In the genomic region with DNA sequence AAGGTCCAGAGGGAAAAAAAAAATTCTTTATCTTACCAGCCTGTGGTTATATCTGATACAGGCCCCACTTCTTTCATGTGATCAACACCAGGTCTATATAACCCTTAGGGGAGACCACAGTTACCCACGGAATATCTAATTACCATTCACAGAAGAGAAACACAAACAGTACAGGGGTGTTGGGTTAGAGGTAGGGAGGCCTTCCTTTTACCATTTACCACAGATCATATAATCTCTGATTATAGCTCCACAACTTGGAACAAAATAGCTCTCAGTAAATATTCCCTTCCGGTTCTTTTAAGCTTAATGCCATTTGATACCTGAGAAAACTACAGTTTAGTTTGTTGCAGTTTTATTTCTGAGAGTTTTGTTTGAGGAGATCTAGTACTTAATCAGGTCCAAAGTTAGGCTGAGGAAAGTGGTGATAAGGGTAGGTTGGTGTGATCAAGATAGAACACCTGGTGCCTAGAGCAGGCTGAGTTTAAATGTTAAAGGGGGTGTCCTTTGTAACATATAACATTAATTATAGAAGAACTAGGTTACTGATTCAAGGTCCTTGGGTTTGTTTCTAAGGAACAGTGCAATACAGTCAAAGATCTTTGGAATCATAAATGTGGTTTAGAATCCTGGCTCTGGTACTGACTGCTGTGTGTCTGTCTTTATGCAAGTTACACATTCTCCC, we compare ENCODE assay signal across 10 cellular contexts. TPM values are rescaled to one million over a fixed set of nuclear protein-coding genes. Genes with fewer than 3 reads are reported as not detected.
DNase-seq lines count a peak whose midpoint lies in the region; ATAC-seq, FAIRE-seq and TF ChIP-seq lines count a peak whose summit lies in the region.
"Had no signal": no experiment of that assay in that cellular context is flagged by ENCODE, and none has a peak within 500 bp of the region (broad histone marks: within the 10 kb centered on the region; RNA-seq: fewer than 3 reads in every experiment).

No MANE protein-coding gene starts in this region.

- FAIRE-seq in A549 (lab: Jason Lieb, UNC) = no peak
- FAIRE-seq: G401.6 had no signal

- H3K9me3 ChIP-seq in A549 (no peaks in the 10 kb centered on the region), ovary (no peaks in the 10 kb centered on the region)

- 92% methylated on average over 2 of the region's 2 CpGs for WGBS in A549 (ENCODE audit: missing lambda C conversion rate)
- WGBS in ovary, 3 donors = 59 to 73% (median 60%) methylated on average over 2 of the region's 2 CpGs

- TF ChIP-seq RAD21 in A549 (conservative IDR thresholded peaks at IDR 0.05 in 1 of 2, IDR thresholded peaks at IDR 0.05 in 1 of 2) = no peak

- TF ChIP-seq CTCF in A549 (IDR thresholded peaks at IDR 0.05) (no peak), HL-60 (IDR thresholded peaks at IDR 0.05; ENCODE audit: insufficient read depth, low read length) (no peak), HFFc6 (IDR thresholded peaks at IDR 0.05) (no peak), ovary (IDR thresholded peaks at IDR 0.05) (no peak)

- CTCF ChIA-PET in A549 (lab: Yijun Ruan, JAX) = interaction anchor here (1.0 kb wide), 1 partner anchor 44 kb away, joined by 3 read pairs; no protein-coding TSS in a partner anchor

- peak overlapping the region; percentile 59 for H3K4me3 Mint-ChIP-seq in activated T-helper 1 cell treated with anti-CD3 and anti-CD28 coated beads, Interleukin-12 subunit alpha, Interleukin-12 subunit beta, Interleukin-2, Interleukin-4 antibody, amounts not matched to agents 30 ng/mL and 10 ng/mL and 1 ng/mL, durations not matched to agents 14 hours and 24 hours and 36 hours
- H3K4me3 Mint-ChIP-seq in memory B cell = peak overlapping the region; percentile 70
- H3K4me3 Mint-ChIP-seq in HFFc6 = no peak overlapping the region

- H3K4me3 ChIP-seq in A549 (no peak overlapping the region), HL-60 (replicated peaks; ENCODE audit: insufficient read depth, low read length) (no peak overlapping the region), ovary (no peak overlapping the region)

- peak overlapping the region; percentile 62; the same call in 2 of the 3 replicates for H3K4me2 ChIP-seq in A549

- H3K4me1 ChIP-seq in A549 = peaks cover 21% of the 10 kb centered on the region
- no peaks in the 10 kb centered on the region for H3K4me1 ChIP-seq in ovary (ENCODE audit: insufficient read depth)

- DNase-seq in A549 (ENCODE audit: low read depth in 1 of 2, low spot score in 1 of 2) (no peak), HL-60 (ENCODE audit: low read depth in 1 of 2, low spot score in 1 of 2) (no peak), memory B cell (ENCODE audit: low spot score in 2 of 2) (no peak), HFFc6 (no peak), ovary (no peak)
- DNase-seq in activated T-helper 1 cell treated with anti-CD3 and anti-CD28 coated beads, Interleukin-12 subunit alpha, Interleukin-12 subunit beta, Interleukin-2, Interleukin-4 antibody, amounts not matched to agents 30 ng/mL and 10 ng/mL and 1 ng/mL, durations not matched to agents 14 hours and 24 hours and 36 hours (ENCODE audit: low spot score) = no peak
- DNase-seq in activated CD8-positive, alpha-beta memory T cell treated with anti-CD3 and anti-CD28 coated beads, Interleukin-2, amount 50 U/mL, for 4 hours = no peak
- DNase-seq: activated CD4-positive, alpha-beta T cell treated with anti-CD3 and anti-CD28 coated beads for 48 hours had no signal

- TF ChIP-seq EP300 in A549 (IDR thresholded peaks at IDR 0.05) (no peak), ovary (IDR thresholded peaks at IDR 0.05) (no peak)

- H3K27me3 ChIP-seq in HL-60 (ENCODE audit: insufficient read depth, poor library complexity, severe bottlenecking) (no peaks in the 10 kb centered on the region), ovary (no peaks in the 10 kb centered on the region)

- H3K27ac ChIP-seq in A549 (peak overlapping the region; percentile 67 to 68; a peak in 4 of 6 replicates), HL-60 (replicated peaks) (peak overlapping the region; percentile 69), ovary (peak overlapping the region in 1 of 2 donors; percentile 40)

- no peaks in the 10 kb centered on the region for H3K27me3 Mint-ChIP-seq in activated T-helper 1 cell treated with anti-CD3 and anti-CD28 coated beads, Interleukin-12 subunit alpha, Interleukin-12 subunit beta, Interleukin-2, Interleukin-4 antibody, amounts not matched to agents 30 ng/mL and 10 ng/mL and 1 ng/mL, durations not matched to agents 14 hours and 24 hours and 36 hours (ENCODE audit: insufficient read depth)
- H3K27me3 Mint-ChIP-seq in memory B cell (no peaks in the 10 kb centered on the region), HFFc6 (ENCODE audit: insufficient read depth) (no peaks in the 10 kb centered on the region; the same call in 1 of the 2 replicates)

- H3K9me3 Mint-ChIP-seq in activated T-helper 1 cell treated with anti-CD3 and anti-CD28 coated beads, Interleukin-12 subunit alpha, Interleukin-12 subunit beta, Interleukin-2, Interleukin-4 antibody, amounts not matched to agents 30 ng/mL and 10 ng/mL and 1 ng/mL, durations not matched to agents 14 hours and 24 hours and 36 hours = no peaks in the 10 kb centered on the region
- H3K9me3 Mint-ChIP-seq in memory B cell (no peaks in the 10 kb centered on the region), HFFc6 (no peaks in the 10 kb centered on the region)

- H3K27ac Mint-ChIP-seq in activated T-helper 1 cell treated with anti-CD3 and anti-CD28 coated beads, Interleukin-12 subunit alpha, Interleukin-12 subunit beta, Interleukin-2, Interleukin-4 antibody, amounts not matched to agents 30 ng/mL and 10 ng/mL and 1 ng/mL, durations not matched to agents 14 hours and 24 hours and 36 hours = peak overlapping the region; percentile 82
- H3K27ac Mint-ChIP-seq in memory B cell (peak overlapping the region; percentile 93), HFFc6 (no peak overlapping the region)

- intact Hi-C loops in activated T-helper 1 cell treated with anti-CD3 and anti-CD28 coated beads, Interleukin-12 subunit alpha, Interleukin-12 subunit beta, Interleukin-2, Interleukin-4 antibody, amounts not matched to agents 30 ng/mL and 10 ng/mL and 1 ng/mL, durations not matched to agents 14 hours and 24 hours and 36 hours (cut with micrococcal nuclease) = loop anchor here (5.0 kb wide), 1 partner anchor 346 kb away; no protein-coding TSS in a partner anchor
- intact Hi-C loops in ovary (cut with DNase I) = no loop called here

- no peaks in the 10 kb centered on the region for H3K36me3 ChIP-seq in ovary

- H3K4me1 Mint-ChIP-seq in activated T-helper 1 cell treated with anti-CD3 and anti-CD28 coated beads, Interleukin-12 subunit alpha, Interleukin-12 subunit beta, Interleukin-2, Interleukin-4 antibody, amounts not matched to agents 30 ng/mL and 10 ng/mL and 1 ng/mL, durations not matched to agents 14 hours and 24 hours and 36 hours (ENCODE audit: low read depth) = peaks cover 56% of the 10 kb centered on the region
- H3K4me1 Mint-ChIP-seq in memory B cell (peaks cover 40% of the 10 kb centered on the region), HFFc6 (ENCODE audit: low read depth) (peaks cover 16% of the 10 kb centered on the region; the same call in 1 of the 2 replicates)

- POLR2A ChIA-PET in A549 (lab: Yijun Ruan, JAX) = no interaction called here

- TF ChIP-seq POLR2A in A549 (IDR thresholded peaks at IDR 0.05; ENCODE audit: low read length) (no peak), ovary (IDR thresholded peaks at IDR 0.05) (no peak)

- H3K36me3 Mint-ChIP-seq in activated T-helper 1 cell treated with anti-CD3 and anti-CD28 coated beads, Interleukin-12 subunit alpha, Interleukin-12 subunit beta, Interleukin-2, Interleukin-4 antibody, amounts not matched to agents 30 ng/mL and 10 ng/mL and 1 ng/mL, durations not matched to agents 14 hours and 24 hours and 36 hours (ENCODE audit: low read depth) = peaks cover 7% of the 10 kb centered on the region
- H3K36me3 Mint-ChIP-seq in memory B cell (peaks cover 2% of the 10 kb centered on the region), HFFc6 (ENCODE audit: low read depth) (no peaks in the 10 kb centered on the region)

- ATAC-seq in A549 (no peak), memory B cell (ENCODE audit: low read depth) (peak; percentile 27), HG03432 (IDR thresholded peaks at IDR 0.05; ENCODE audit: unreplicated experiment) (no peak)

TF ChIP-seq in A549, 52 proteins besides CTCF, POLR2A, EP300 and RAD21:
- no peak for TF ChIP-seq TFCP2L1 (CRISPR knock-in tag; IDR thresholded peaks at IDR 0.05)
- no peak for TF ChIP-seq EHMT2 (IDR thresholded peaks at IDR 0.05; ENCODE audit: low read depth)

RNA-seq across cellular contexts. Expression of a gene that starts 14.1 kb away (rescaled TPM):
- polyA plus RNA-seq in A549 (2011; rRNA removed) (12.8 and 15.6 TPM in 2 replicates), A549 (2017; fragmentation: RNase III; extraction: RNeasy Plus Mini Kit Qiagen cat#74134 plus additional on column Dnase treatment) (4.4 to 4.9 TPM (median 4.8 TPM) in 3 replicates), ovary (10 to 100 TPM; 11.2 to 21.7 TPM)
- polyA plus RNA-seq in A549 (2012; cell fraction: cytosol; rRNA removed) = 2.7 and 3.1 TPM in 2 replicates
- 3.2 and 8.2 TPM in 2 replicates for polyA plus RNA-seq in A549 (2012; cell fraction: nucleus; rRNA removed)
- 11.8 and 18.6 TPM in 2 replicates for polyA minus RNA-seq in A549 (2011; rRNA and poly(A)+ RNA removed)
- 70.0 and 74.9 TPM in 2 replicates for total RNA-seq in activated T-helper 1 cell treated with anti-CD3 and anti-CD28 coated beads, Interleukin-12 subunit alpha, Interleukin-12 subunit beta, Interleukin-2, Interleukin-4 antibody, amounts not matched to agents 30 ng/mL and 10 ng/mL and 1 ng/mL, durations not matched to agents 14 hours and 24 hours and 36 hours
- total RNA-seq in HFFc6 (2021; fragmentation: NEBNext Ultra II Directional; extraction: Animal tissue kit (Norgen Biotek cat#: 25700)) = 1 to 10 TPM; 2.4 to 8.8 (median 3.4) TPM
- total RNA-seq in ovary = 10 to 100 TPM; 23.0 to 56.4 (median 31.8) TPM
